ENCODE assay signal across 10 cellular contexts in genomic region chr5:14417792-14418765, GRCh38.
DNase-seq lines count a peak whose midpoint lies in the region; ATAC-seq and TF ChIP-seq lines count a peak whose summit lies in the region.
"Had no signal": no experiment of that assay in that cellular context is flagged by ENCODE, and none has a peak within 500 bp of the region (broad histone marks: within the 10 kb centered on the region; RNA-seq: fewer than 3 reads in every experiment).

No MANE protein-coding gene starts in this region.

- H3K4me1 Mint-ChIP-seq in CD14-positive monocyte (no peaks in the 10 kb centered on the region), T-helper 17 cell (peaks cover 48% of the 10 kb centered on the region), osteocyte (ENCODE audit: unreplicated experiment) (peaks cover 86% of the 10 kb centered on the region)
- peaks cover 42% of the 10 kb centered on the region for H3K4me1 Mint-ChIP-seq in activated T-cell treated with anti-CD3 and anti-CD28 coated beads, Interleukin-2, amount 50 U/mL, for 4 hours (ENCODE audit: low read depth)
- H3K4me1 Mint-ChIP-seq in activated naive CD4-positive, alpha-beta T cell treated with anti-CD3 and anti-CD28 coated beads for 36 hours (ENCODE audit: low read depth): peaks cover 41% of the 10 kb centered on the region

- H3K27me3 Mint-ChIP-seq in CD14-positive monocyte (ENCODE audit: low read depth in 3 of 3) (peaks cover 0 to 1% (median 0%) of the 10 kb centered on the region in 3 donors), T-helper 17 cell (no peaks in the 10 kb centered on the region), osteocyte (ENCODE audit: unreplicated experiment) (no peaks in the 10 kb centered on the region)
- H3K27me3 Mint-ChIP-seq in activated T-cell treated with anti-CD3 and anti-CD28 coated beads, Interleukin-2, amount 50 U/mL, for 4 hours (ENCODE audit: low read depth): peaks cover 2% of the 10 kb centered on the region
- H3K27me3 Mint-ChIP-seq in activated naive CD4-positive, alpha-beta T cell treated with anti-CD3 and anti-CD28 coated beads for 36 hours (ENCODE audit: low read depth): peaks cover 2% of the 10 kb centered on the region

- H3K4me3 Mint-ChIP-seq in CD14-positive monocyte (no peak overlapping the region), T-helper 17 cell (peak overlapping the region; percentile 57), osteocyte (ENCODE audit: unreplicated experiment) (peak overlapping the region; percentile 63)
- no peak overlapping the region for H3K4me3 Mint-ChIP-seq in activated T-cell treated with anti-CD3 and anti-CD28 coated beads, Interleukin-2, amount 50 U/mL, for 4 hours
- H3K4me3 Mint-ChIP-seq in activated naive CD4-positive, alpha-beta T cell treated with anti-CD3 and anti-CD28 coated beads for 36 hours: no peak overlapping the region

- H3K27ac Mint-ChIP-seq in CD14-positive monocyte: peak overlapping the region in 6 of 7 donors; percentile 24 to 72 (median 47)
- peak overlapping the region; percentile 98 for H3K27ac Mint-ChIP-seq in T-helper 17 cell
- peak overlapping the region; percentile 95 for H3K27ac Mint-ChIP-seq in osteocyte (ENCODE audit: unreplicated experiment)
- no peak overlapping the region for H3K27ac Mint-ChIP-seq in activated naive CD4-positive, alpha-beta T cell treated with anti-CD3 and anti-CD28 coated beads for 36 hours

- peaks cover 0 to 3% (median 0%) of the 10 kb centered on the region in 7 donors for H3K9me3 Mint-ChIP-seq in CD14-positive monocyte
- H3K9me3 Mint-ChIP-seq in osteocyte (ENCODE audit: unreplicated experiment): no peaks in the 10 kb centered on the region
- no peaks in the 10 kb centered on the region for H3K9me3 Mint-ChIP-seq in activated T-cell treated with anti-CD3 and anti-CD28 coated beads, Interleukin-2, amount 50 U/mL, for 4 hours
- no peaks in the 10 kb centered on the region for H3K9me3 Mint-ChIP-seq in activated naive CD4-positive, alpha-beta T cell treated with anti-CD3 and anti-CD28 coated beads for 36 hours

- intact Hi-C loops in CD14-positive monocyte (cut with micrococcal nuclease): no loop called here
- intact Hi-C loops in activated naive CD4-positive, alpha-beta T cell treated with anti-CD3 and anti-CD28 coated beads for 36 hours (cut with micrococcal nuclease): no loop called here

- TF ChIP-seq CTCF in CD14-positive monocyte (IDR thresholded peaks at IDR 0.05) (no peak), fibroblast of villous mesenchyme (IDR thresholded peaks at IDR 0.05; ENCODE audit: insufficient read depth, low read depth, low read length) (no peak), osteocyte (IDR thresholded peaks at IDR 0.05) (no peak)

- no peak overlapping the region for H3K4me3 ChIP-seq in fibroblast of villous mesenchyme (ENCODE audit: low read depth, low read length)
- H3K4me3 ChIP-seq: body of pancreas had no signal

- no peak for ATAC-seq in T-helper 17 cell
- no peak for ATAC-seq in activated T-cell treated with anti-CD3 and anti-CD28 coated beads, Interleukin-2, amount 50 U/mL, for 4 hours
- ATAC-seq in HG03521 (IDR thresholded peaks at IDR 0.05; ENCODE audit: unreplicated experiment): no peak
- ATAC-seq: body of pancreas, HCT116 had no signal

- CTCF ChIA-PET in activated naive CD4-positive, alpha-beta T cell treated with anti-CD3 and anti-CD28 coated beads for 36 hours (lab: Charles Lee): interaction anchor here (1.2 kb wide), 1 partner anchor 18 kb away, joined by 4 read pairs; no protein-coding TSS in a partner anchor

- H3K9me3 ChIP-seq in T-helper 17 cell (ENCODE audit: control insufficient read depth, low read length, poor library complexity, severe bottlenecking): no peaks in the 10 kb centered on the region
- H3K9me3 ChIP-seq: body of pancreas had no signal

- H3K36me3 Mint-ChIP-seq in CD14-positive monocyte (peaks cover 79 to 93% of the 10 kb centered on the region in 2 donors), T-helper 17 cell (ENCODE audit: low read depth) (peaks cover 5% of the 10 kb centered on the region), osteocyte (ENCODE audit: unreplicated experiment) (peaks cover 32% of the 10 kb centered on the region)
- H3K36me3 Mint-ChIP-seq in activated T-cell treated with anti-CD3 and anti-CD28 coated beads, Interleukin-2, amount 50 U/mL, for 4 hours (ENCODE audit: insufficient read depth): no peaks in the 10 kb centered on the region
- no peaks in the 10 kb centered on the region for H3K36me3 Mint-ChIP-seq in activated naive CD4-positive, alpha-beta T cell treated with anti-CD3 and anti-CD28 coated beads for 36 hours (ENCODE audit: low read depth)

- DNase-seq in CD14-positive monocyte (ENCODE audit: low spot score) (no peak), T-helper 17 cell (no peak), fibroblast of villous mesenchyme (ENCODE audit: low read depth) (peak; percentile 67), osteocyte (ENCODE audit: extremely low spot score, unreplicated experiment) (no peak), GF-D8 (lab: John Stamatoyannopoulos, UW) (no peak)
- no peak for DNase-seq in activated T-cell treated with anti-CD3 and anti-CD28 coated beads, Interleukin-2, amount 50 U/mL, for 4 hours
- no peak for DNase-seq in activated naive CD4-positive, alpha-beta T cell treated with anti-CD3 and anti-CD28 coated beads for 36 hours
- DNase-seq: body of pancreas had no signal

Comparison
In these comparisons a context has a peak if more than half of its experiments do, and no peak if none do; other contexts are left out.
1. H3K4me3 Mint-ChIP-seq: peak in T-helper 17 cell (single experiment) and osteocyte (single experiment); none in CD14-positive monocyte (0 of 2), activated T-cell treated with anti-CD3 and anti-CD28 coated beads, Interleukin-2, amount 50 U/mL, for 4 hours (single experiment) and activated naive CD4-positive, alpha-beta T cell treated with anti-CD3 and anti-CD28 coated beads for 36 hours (single experiment).